Comparison of ENCODE assay signal across 1 cellular context in genomic region chr16:10601444-10602401, GRCh38.
TF ChIP-seq lines count a peak whose summit lies in the region.

No MANE protein-coding gene starts in this region.

TF ChIP-seq in HepG2, 621 proteins besides CTCF, POLR2A, EP300 and RAD21 (continued from another document and continues in another):
- TF ChIP-seq PHF21A (CRISPR knock-in tag; IDR thresholded peaks at IDR 0.05) (peak; percentile 54; the same call in 1 of the 2 replicates), MTERF4 (CRISPR knock-in tag; IDR thresholded peaks at IDR 0.05) (peak; percentile 75; the same call in 1 of the 2 replicates), ZZZ3 (CRISPR knock-in tag; IDR thresholded peaks at IDR 0.05; ENCODE audit: borderline replicate concordance) (0 out of 2 replicates have a peak, but pooled peaks have one; percentile 40), ZNF543 (CRISPR knock-in tag; IDR thresholded peaks at IDR 0.05) (peak; percentile 65), PAF1 (CRISPR knock-in tag; IDR thresholded peaks at IDR 0.05) (no peak), ZFP62 (CRISPR knock-in tag; IDR thresholded peaks at IDR 0.05) (no peak), RXRB (CRISPR knock-in tag; IDR thresholded peaks at IDR 0.05; ENCODE audit: borderline replicate concordance) (peak; percentile 78), HNF4A (CRISPR knock-in tag; IDR thresholded peaks at IDR 0.05) (peak; percentile 50; the same call in 1 of the 2 replicates), PAXIP1 (CRISPR knock-in tag; conservative IDR thresholded peaks at IDR 0.05) (peak; percentile 68), ARID5B (CRISPR knock-in tag; IDR thresholded peaks at IDR 0.05) (peak; percentile 79), CEBPZ (IDR thresholded peaks at IDR 0.05; ENCODE audit: low read length) (no peak), UBTF (CRISPR knock-in tag; IDR thresholded peaks at IDR 0.05) (peak; percentile 11; the same call in 1 of the 2 replicates), ZNF574 (CRISPR knock-in tag; IDR thresholded peaks at IDR 0.05) (0 out of 2 replicates have a peak, but pooled peaks have one; percentile 9), BRCA1 (CRISPR knock-in tag; IDR thresholded peaks at IDR 0.05) (no peak), MEF2D (CRISPR knock-in tag; IDR thresholded peaks at IDR 0.05) (peak; percentile 79), HOXA3 (CRISPR knock-in tag; IDR thresholded peaks at IDR 0.05) (peak; percentile 22; the same call in 1 of the 2 replicates), ZNF703 (CRISPR knock-in tag; IDR thresholded peaks at IDR 0.05; ENCODE audit: borderline replicate concordance) (no peak), SP5 (CRISPR knock-in tag; IDR thresholded peaks at IDR 0.05; ENCODE audit: borderline replicate concordance, low read depth) (0 out of 2 replicates have a peak, but pooled peaks have one; percentile 12), ZKSCAN8 (CRISPR knock-in tag; IDR thresholded peaks at IDR 0.05; ENCODE audit: borderline replicate concordance) (peak; percentile 63; the same call in 1 of the 2 replicates), PAX8 (CRISPR knock-in tag; IDR thresholded peaks at IDR 0.05; ENCODE audit: borderline replicate concordance) (no peak), TEAD3 (CRISPR knock-in tag; optimal IDR thresholded peaks at IDR 0.05; ENCODE audit: borderline replicate concordance) (peak; percentile 98), ZNF563 (CRISPR knock-in tag; IDR thresholded peaks at IDR 0.05) (peak; percentile 31; the same call in 1 of the 2 replicates), ZNF556 (CRISPR knock-in tag; IDR thresholded peaks at IDR 0.05; ENCODE audit: borderline replicate concordance) (0 out of 2 replicates have a peak, but pooled peaks have one; percentile 43), ZNF784 (CRISPR knock-in tag; IDR thresholded peaks at IDR 0.05; ENCODE audit: borderline replicate concordance) (0 out of 2 replicates have a peak, but pooled peaks have one; percentile 62), IRF2 (CRISPR knock-in tag; IDR thresholded peaks at IDR 0.05) (peak; percentile 72), SALL1 (CRISPR knock-in tag; IDR thresholded peaks at IDR 0.05) (peak; percentile 83), RFXAP (CRISPR knock-in tag; IDR thresholded peaks at IDR 0.05; ENCODE audit: borderline replicate concordance) (peak; percentile 53; the same call in 1 of the 2 replicates), ESRRA (CRISPR knock-in tag; IDR thresholded peaks at IDR 0.05; ENCODE audit: low read depth) (peak; percentile 64; the same call in 1 of the 2 replicates), ZMYM4 (CRISPR knock-in tag; IDR thresholded peaks at IDR 0.05) (peak; percentile 26; the same call in 1 of the 2 replicates), ZNF644 (CRISPR knock-in tag; IDR thresholded peaks at IDR 0.05; ENCODE audit: low read depth) (0 out of 2 replicates have a peak, but pooled peaks have one; percentile 40), PHF5A (CRISPR knock-in tag; IDR thresholded peaks at IDR 0.05; ENCODE audit: low read depth, unreplicated experiment) (no peak)
- TF ChIP-seq, protein P1, sequence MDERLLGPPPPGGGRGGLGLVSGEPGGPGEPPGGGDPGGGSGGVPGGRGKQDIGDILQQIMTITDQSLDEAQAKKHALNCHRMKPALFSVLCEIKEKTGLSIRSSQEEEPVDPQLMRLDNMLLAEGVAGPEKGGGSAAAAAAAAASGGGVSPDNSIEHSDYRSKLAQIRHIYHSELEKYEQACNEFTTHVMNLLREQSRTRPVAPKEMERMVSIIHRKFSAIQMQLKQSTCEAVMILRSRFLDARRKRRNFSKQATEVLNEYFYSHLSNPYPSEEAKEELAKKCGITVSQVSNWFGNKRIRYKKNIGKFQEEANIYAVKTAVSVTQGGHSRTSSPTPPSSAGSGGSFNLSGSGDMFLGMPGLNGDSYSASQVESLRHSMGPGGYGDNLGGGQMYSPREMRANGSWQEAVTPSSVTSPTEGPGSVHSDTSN (CRISPR knock-in tag; IDR thresholded peaks at IDR 0.05), result 0 out of 2 replicates have a peak, but pooled peaks have one; percentile 7
- TF ChIP-seq, protein P2, sequence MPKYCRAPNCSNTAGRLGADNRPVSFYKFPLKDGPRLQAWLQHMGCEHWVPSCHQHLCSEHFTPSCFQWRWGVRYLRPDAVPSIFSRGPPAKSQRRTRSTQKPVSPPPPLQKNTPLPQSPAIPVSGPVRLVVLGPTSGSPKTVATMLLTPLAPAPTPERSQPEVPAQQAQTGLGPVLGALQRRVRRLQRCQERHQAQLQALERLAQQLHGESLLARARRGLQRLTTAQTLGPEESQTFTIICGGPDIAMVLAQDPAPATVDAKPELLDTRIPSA (CRISPR knock-in tag; IDR thresholded peaks at IDR 0.05; ENCODE audit: borderline replicate concordance), result 0 out of 2 replicates have a peak, but pooled peaks have one; percentile 56
- TF ChIP-seq, protein P3, sequence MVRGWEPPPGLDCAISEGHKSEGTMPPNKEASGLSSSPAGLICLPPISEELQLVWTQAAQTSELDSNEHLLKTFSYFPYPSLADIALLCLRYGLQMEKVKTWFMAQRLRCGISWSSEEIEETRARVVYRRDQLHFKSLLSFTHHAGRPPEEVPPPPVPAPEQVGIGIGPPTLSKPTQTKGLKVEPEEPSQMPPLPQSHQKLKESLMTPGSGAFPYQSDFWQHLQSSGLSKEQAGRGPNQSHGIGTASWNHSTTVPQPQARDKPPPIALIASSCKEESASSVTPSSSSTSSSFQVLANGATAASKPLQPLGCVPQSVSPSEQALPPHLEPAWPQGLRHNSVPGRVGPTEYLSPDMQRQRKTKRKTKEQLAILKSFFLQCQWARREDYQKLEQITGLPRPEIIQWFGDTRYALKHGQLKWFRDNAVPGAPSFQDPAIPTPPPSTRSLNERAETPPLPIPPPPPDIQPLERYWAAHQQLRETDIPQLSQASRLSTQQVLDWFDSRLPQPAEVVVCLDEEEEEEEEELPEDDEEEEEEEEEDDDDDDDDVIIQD (CRISPR knock-in tag; IDR thresholded peaks at IDR 0.05; ENCODE audit: low read depth), result peak; percentile 43; the same call in 1 of the 2 replicates
